ENCODE assay signal across 15 cellular contexts in the genomic region with DNA sequence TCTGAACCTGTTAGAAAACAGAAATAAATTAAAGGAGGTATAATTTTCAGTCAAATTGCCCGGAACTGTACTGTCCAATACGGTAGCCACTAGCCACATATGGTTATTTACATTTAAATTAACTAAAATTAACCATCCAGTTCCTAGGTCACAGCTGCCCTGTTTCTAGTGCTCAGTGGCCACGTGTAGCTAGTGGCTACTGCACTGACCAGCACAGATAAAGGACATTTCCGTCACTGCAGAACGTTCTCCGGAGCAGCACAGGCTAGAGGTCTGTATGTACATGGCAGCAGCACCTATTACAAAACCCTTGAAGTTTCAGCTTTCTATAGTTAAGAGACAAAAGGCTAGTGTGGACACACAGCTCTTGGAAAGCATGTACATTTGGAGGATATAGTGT. TPM values are rescaled to one million over a fixed set of nuclear protein-coding genes. Genes with fewer than 3 reads are reported as not detected.
DNase-seq lines count a peak whose midpoint lies in the region; ATAC-seq, FAIRE-seq and TF ChIP-seq lines count a peak whose summit lies in the region.
"Had no signal": no experiment of that assay in that cellular context is flagged by ENCODE, and none has a peak within 500 bp of the region (broad histone marks: within the 10 kb centered on the region; RNA-seq: fewer than 3 reads in every experiment).

No MANE protein-coding gene starts in this region.

- H3K27ac ChIP-seq in HepG2 (ENCODE audit: extremely low read length, insufficient read depth, low read length) (no peak overlapping the region), right lobe of liver (no peak overlapping the region), RWPE2 (ENCODE audit: poor library complexity, severe bottlenecking) (peak overlapping the region; percentile 49), fibroblast of lung (ENCODE audit: insufficient read depth, low read length) (no peak overlapping the region), subcutaneous abdominal adipose tissue (ENCODE audit: low read depth, low read length) (peak overlapping the region; percentile 43)
- H3K27ac ChIP-seq: C4-2B had no signal

- FAIRE-seq in HepG2 (lab: Jason Lieb, UNC), result no peak
- FAIRE-seq in urothelium cell line (lab: Jason Lieb, UNC), result no peak
- FAIRE-seq: G401.6, HTR-8/SVneo had no signal

- H3K4me3 ChIP-seq in HepG2 (replicated peaks in 1 of 3; ENCODE audit: insufficient read depth in 1 of 3, low read depth in 2 of 3, low read length in 3 of 3) (no peak overlapping the region), right lobe of liver (no peak overlapping the region), RWPE2 (ENCODE audit: severe bottlenecking) (no peak overlapping the region), fibroblast of lung (replicated peaks in 1 of 4; ENCODE audit: control extremely low read depth in 1 of 4, insufficient read depth in 1 of 4, low read depth in 3 of 4, low read length in 4 of 4) (no peak overlapping the region), subcutaneous abdominal adipose tissue (ENCODE audit: low read depth in 1 of 5, low read length in 5 of 5) (peak overlapping the region in 1 of 5 donors; percentile 9)

- WGBS in HepG2 (ENCODE audit: low lambda C conversion rate), result 73% methylated on average over 6 of the region's 6 CpGs
- WGBS in right lobe of liver (ENCODE audit: insufficient coverage, low coverage, low lambda C conversion rate, missing lambda C conversion rate), result 26% methylated on average over 6 of the region's 6 CpGs

- H3K4me2 ChIP-seq in HepG2 (ENCODE audit: low read depth, low read length), result 0 out of 2 replicates have a peak overlapping the region, but pooled peaks have one; percentile 18
- H3K4me2 ChIP-seq in fibroblast of lung (ENCODE audit: extremely low read depth, insufficient read depth, low read length), result peak overlapping the region; percentile 21

- intact Hi-C loops in HepG2 (cut with micrococcal nuclease; ENCODE audit: unreplicated experiment), result no loop called here
- intact Hi-C loops in right lobe of liver (cut with DNase I), result no loop called here

- DNase-seq in HepG2 (ENCODE audit: low spot score), result no peak
- DNase-seq in right lobe of liver, result no peak
- DNase-seq in RWPE2 (ENCODE audit: low spot score), result no peak
- DNase-seq in fibroblast of lung (ENCODE audit: low read depth in 2 of 2), result no peak
- DNase-seq in activated effector memory CD4-positive, alpha-beta T cell treated with anti-CD3 and anti-CD28 coated beads, Interleukin-2, amount 50 U/mL, for 16 hours, result no peak
- no peak for DNase-seq in urothelium cell line (ENCODE audit: low spot score)
- DNase-seq: NCI-H1105 treated with DMSO at 0.1 percent for 48 hours had no signal

- TF ChIP-seq EP300 in HepG2 (IDR thresholded peaks at IDR 0.05; ENCODE audit: low read depth in 2 of 2, low read length in 2 of 2), result no peak
- TF ChIP-seq EP300 in HepG2 (CRISPR knock-in tag; IDR thresholded peaks at IDR 0.05; ENCODE audit: borderline replicate concordance), result no peak

- H3K9ac ChIP-seq in HepG2 (ENCODE audit: insufficient read depth, low read depth, low read length) (no peak overlapping the region), fibroblast of lung (ENCODE audit: insufficient read depth, low read length) (no peak overlapping the region), subcutaneous abdominal adipose tissue (ENCODE audit: low read length in 5 of 5) (peak overlapping the region in 2 of 5 donors; percentile 20 to 49)

- H3K9me3 ChIP-seq in HepG2 (ENCODE audit: low read length) (no peaks in the 10 kb centered on the region), right lobe of liver (no peaks in the 10 kb centered on the region), RWPE2 (ENCODE audit: severe bottlenecking) (no peaks in the 10 kb centered on the region), fibroblast of lung (ENCODE audit: control insufficient read depth, insufficient read depth, low read depth, low read length) (no peaks in the 10 kb centered on the region), subcutaneous abdominal adipose tissue (ENCODE audit: control insufficient read depth in 5 of 5, low read length in 5 of 5) (no peaks in the 10 kb centered on the region)

- CTCF ChIA-PET in HepG2 (lab: Yijun Ruan, JAX; ENCODE audit: low intra/inter-chr PET ratio, low total read pairs), result no interaction called here

- POLR2A ChIA-PET in HepG2 (lab: Yijun Ruan, JAX), result interaction anchor here (0.6 to 1.7 kb wide), 5 partner anchors 21 to 37 kb away, joined by 3 to 6 read pairs (median 5); no protein-coding TSS in a partner anchor

- H3K27me3 ChIP-seq in HepG2 (ENCODE audit: control insufficient read depth in 1 of 2, insufficient read depth in 2 of 2, low read length in 2 of 2), result peaks cover 0 to 4% of the 10 kb centered on the region in 2 experiments; a peak in 1 of 5 replicates
- H3K27me3 ChIP-seq in right lobe of liver, result no peaks in the 10 kb centered on the region
- H3K27me3 ChIP-seq in RWPE2 (ENCODE audit: insufficient read depth, poor library complexity, severe bottlenecking), result no peaks in the 10 kb centered on the region
- H3K27me3 ChIP-seq in fibroblast of lung (ENCODE audit: control insufficient read depth, insufficient read depth, low read length), result no peaks in the 10 kb centered on the region
- no peaks in the 10 kb centered on the region for H3K27me3 ChIP-seq in subcutaneous abdominal adipose tissue (ENCODE audit: control insufficient read depth in 5 of 5, insufficient read depth in 4 of 5, low read length in 5 of 5)

- in situ Hi-C loops in HepG2 (cut with HindIII; ENCODE audit: extremely low pct_ligation_motif_present, low pct_unique_long_range_greater_than_20kb), result no loop called here

- H2AFZ ChIP-seq in HepG2 (ENCODE audit: low read length), result no peak overlapping the region
- H2AFZ ChIP-seq in fibroblast of lung (ENCODE audit: low read length), result no peak overlapping the region

- TF ChIP-seq POLR2A in HepG2 (IDR thresholded peaks at IDR 0.05; ENCODE audit: insufficient read depth in 1 of 2, low read depth in 2 of 2, low read length in 2 of 2), result no peak
- TF ChIP-seq POLR2A in right lobe of liver (IDR thresholded peaks at IDR 0.05), result no peak

- H3K4me1 ChIP-seq in HepG2 (ENCODE audit: insufficient read depth, low read length) (peaks cover 72% of the 10 kb centered on the region), right lobe of liver (peaks cover 0 to 26% (median 12%) of the 10 kb centered on the region in 4 donors), RWPE2 (ENCODE audit: insufficient read depth, poor library complexity, severe bottlenecking) (peaks cover 49% of the 10 kb centered on the region), fibroblast of lung (ENCODE audit: control insufficient read depth, extremely low read depth, insufficient read depth, low read length) (peaks cover 22% of the 10 kb centered on the region), subcutaneous abdominal adipose tissue (ENCODE audit: control insufficient read depth in 5 of 5, insufficient read depth in 5 of 5, low read length in 5 of 5) (peaks cover 9 to 62% (median 56%) of the 10 kb centered on the region in 5 donors)

- no peak for ATAC-seq in HepG2
- no peak for ATAC-seq in right lobe of liver
- no peak for ATAC-seq in RWPE2 (ENCODE audit: low read depth)
- no peak for ATAC-seq in GM21447 (IDR thresholded peaks at IDR 0.05; ENCODE audit: unreplicated experiment)

- TF ChIP-seq RAD21 in HepG2 (CRISPR knock-in tag; IDR thresholded peaks at IDR 0.05), result no peak

- TF ChIP-seq CTCF in HepG2 (CRISPR knock-in tag; IDR thresholded peaks at IDR 0.05) (no peak), right lobe of liver (IDR thresholded peaks at IDR 0.05) (no peak), RWPE2 (IDR thresholded peaks at IDR 0.05; ENCODE audit: poor library complexity, severe bottlenecking) (no peak), fibroblast of lung (conservative IDR thresholded peaks at IDR 0.05 in 1 of 2, IDR thresholded peaks at IDR 0.05 in 1 of 2; ENCODE audit: low read depth in 1 of 2, low read length in 2 of 2) (no peak)

- peaks cover 75% of the 10 kb centered on the region for H3K79me2 ChIP-seq in HepG2 (ENCODE audit: insufficient read depth, low read length)
- peaks cover 63% of the 10 kb centered on the region for H3K79me2 ChIP-seq in fibroblast of lung (ENCODE audit: control insufficient read depth, insufficient read depth, low read length)

- no peaks in the 10 kb centered on the region for H4K20me1 ChIP-seq in HepG2 (ENCODE audit: insufficient read depth, low read length)
- H4K20me1 ChIP-seq in fibroblast of lung (ENCODE audit: control insufficient read depth, extremely low read depth, insufficient read depth, low read length), result no peaks in the 10 kb centered on the region

- H3K36me3 ChIP-seq in HepG2 (replicated peaks in 1 of 2; ENCODE audit: control insufficient read depth in 1 of 2, insufficient read depth in 2 of 2, low read length in 2 of 2) (peaks cover 1 to 2% of the 10 kb centered on the region in 2 experiments; a peak in 2 of 5 replicates), right lobe of liver (no peaks in the 10 kb centered on the region), RWPE2 (ENCODE audit: low read depth) (peaks cover 35% of the 10 kb centered on the region), fibroblast of lung (ENCODE audit: control insufficient read depth, insufficient read depth, low read length) (no peaks in the 10 kb centered on the region), subcutaneous abdominal adipose tissue (ENCODE audit: control insufficient read depth in 5 of 5, insufficient read depth in 5 of 5, low read length in 5 of 5) (no peaks in the 10 kb centered on the region)

- BruUV-seq in HepG2 (replicated peaks; lab: Mats Ljungman, UMichigan), result no TSS peak

RNA-seq across cellular contexts. Expression of a gene that starts 33.7 kb away (rescaled TPM):
- total RNA-seq in HepG2 (2016; rRNA removed; fragmentation: Illumina TruSeq; extraction: Trizol) (0.73 and 0.94 TPM in 2 replicates), right lobe of liver (not detected), fibroblast of lung (0.26 TPM in 1 of 2 replicates, not detected in the other)
- 1.3 and 1.5 TPM in 2 replicates for total RNA-seq in HepG2 (2016; cell fraction: cytosol; rRNA removed; fragmentation: Illumina TruSeq; extraction: Trizol; ENCODE audit: low read depth)
- total RNA-seq in HepG2 (2016; cell fraction: insoluble cytoplasmic fraction; rRNA removed; fragmentation: Illumina TruSeq; extraction: Trizol), result 0.76 and 1.1 TPM in 2 replicates
- total RNA-seq in HepG2 (2016; cell fraction: membrane; rRNA removed; fragmentation: Illumina TruSeq; extraction: Trizol), result 1.3 and 1.5 TPM in 2 replicates
- 0.99 and 1.5 TPM in 2 replicates for total RNA-seq in HepG2 (2016; cell fraction: nucleus; rRNA removed; fragmentation: Illumina TruSeq; extraction: Trizol)
- polyA plus RNA-seq in HepG2 (2011; rRNA removed) (1.2 and 1.6 TPM in 2 replicates), fibroblast of lung (not detected in 2 replicates)
- 0.32 and 0.70 TPM in 2 replicates for polyA plus RNA-seq in HepG2 (2011; cell fraction: cytosol; rRNA removed)
- 0.21 TPM in 1 of 2 replicates, not detected in the other for polyA plus RNA-seq in HepG2 (2011; cell fraction: nucleus; rRNA removed)
- polyA plus RNA-seq in HepG2 (2012), result 0.25 and 0.48 TPM in 2 replicates
- 0.86 and 1.8 TPM in 2 replicates for polyA plus RNA-seq in HepG2 (2016; cell fraction: cytosol; fragmentation: Illumina TruSeq; extraction: Trizol; ENCODE audit: low read depth)
- polyA plus RNA-seq in HepG2 (2016; cell fraction: insoluble cytoplasmic fraction; fragmentation: Illumina TruSeq; extraction: Trizol; ENCODE audit: low read depth), result 0.60 and 1.3 TPM in 2 replicates
- polyA plus RNA-seq in HepG2 (2016; cell fraction: membrane; fragmentation: Illumina TruSeq; extraction: Trizol; ENCODE audit: low read depth), result 1.3 and 1.5 TPM in 2 replicates
- not detected in 2 replicates for polyA plus RNA-seq in HepG2 (2016; cell fraction: nucleus; fragmentation: Illumina TruSeq; extraction: Trizol; ENCODE audit: insufficient read depth, low read depth)
- polyA minus RNA-seq in HepG2 (2011; rRNA and poly(A)+ RNA removed; ENCODE audit: low replicate concordance), result 0.42 TPM in 1 of 2 replicates, not detected in the other
- not detected in 2 replicates for polyA minus RNA-seq in HepG2 (2011; cell fraction: cytosol; rRNA and poly(A)+ RNA removed)
- polyA minus RNA-seq in HepG2 (2011; cell fraction: nucleus; rRNA and poly(A)+ RNA removed), result 1.3 TPM in 1 of 2 replicates, not detected in the other
- polyA plus RNA-seq in fibroblast of lung (2012), result not detected in 2 replicates
- polyA minus RNA-seq in fibroblast of lung (ENCODE audit: low replicate concordance), result not detected in 2 replicates
- total RNA-seq: activated naive CD8-positive, alpha-beta T cell treated with anti-CD3 and anti-CD28 coated beads for 36 hours; pulmonary artery endothelial cell; RPMI7951 had no signal

RNA-seq across cellular contexts. Expression of a gene that starts 35.1 kb away (rescaled TPM):
- 30.4 and 36.6 TPM in 2 replicates for total RNA-seq in HepG2 (2016; rRNA removed; fragmentation: Illumina TruSeq; extraction: Trizol)
- 31.1 and 36.5 TPM in 2 replicates for total RNA-seq in HepG2 (2016; cell fraction: cytosol; rRNA removed; fragmentation: Illumina TruSeq; extraction: Trizol; ENCODE audit: low read depth)
- total RNA-seq in HepG2 (2016; cell fraction: insoluble cytoplasmic fraction; rRNA removed; fragmentation: Illumina TruSeq; extraction: Trizol), result 27.8 and 35.5 TPM in 2 replicates
- total RNA-seq in HepG2 (2016; cell fraction: membrane; rRNA removed; fragmentation: Illumina TruSeq; extraction: Trizol), result 23.1 and 24.1 TPM in 2 replicates
- total RNA-seq in HepG2 (2016; cell fraction: nucleus; rRNA removed; fragmentation: Illumina TruSeq; extraction: Trizol), result 30.5 and 33.6 TPM in 2 replicates
- polyA plus RNA-seq in HepG2 (2011; rRNA removed), result 39.7 and 42.4 TPM in 2 replicates
- polyA plus RNA-seq in HepG2 (2011; cell fraction: cytosol; rRNA removed), result 17.6 and 17.9 TPM in 2 replicates
- polyA plus RNA-seq in HepG2 (2011; cell fraction: nucleus; rRNA removed), result 109 and 125 TPM in 2 replicates
- 39.9 and 40.8 TPM in 2 replicates for polyA plus RNA-seq in HepG2 (2012)
- polyA plus RNA-seq in HepG2 (2016; cell fraction: cytosol; fragmentation: Illumina TruSeq; extraction: Trizol; ENCODE audit: low read depth), result 7.6 and 9.4 TPM in 2 replicates
- 29.1 and 39.8 TPM in 2 replicates for polyA plus RNA-seq in HepG2 (2016; cell fraction: insoluble cytoplasmic fraction; fragmentation: Illumina TruSeq; extraction: Trizol; ENCODE audit: low read depth)
- polyA plus RNA-seq in HepG2 (2016; cell fraction: membrane; fragmentation: Illumina TruSeq; extraction: Trizol; ENCODE audit: low read depth), result 12.3 and 15.1 TPM in 2 replicates
- 67.3 and 73.0 TPM in 2 replicates for polyA plus RNA-seq in HepG2 (2016; cell fraction: nucleus; fragmentation: Illumina TruSeq; extraction: Trizol; ENCODE audit: insufficient read depth, low read depth)
- 29.1 and 63.0 TPM in 2 replicates for polyA minus RNA-seq in HepG2 (2011; rRNA and poly(A)+ RNA removed; ENCODE audit: low replicate concordance)
- 21.6 and 22.3 TPM in 2 replicates for polyA minus RNA-seq in HepG2 (2011; cell fraction: cytosol; rRNA and poly(A)+ RNA removed)
- polyA minus RNA-seq in HepG2 (2011; cell fraction: nucleus; rRNA and poly(A)+ RNA removed), result 95.8 and 106 TPM in 2 replicates
- 10 to 100 TPM; 10.5 to 24.7 (median 16.9) TPM for total RNA-seq in right lobe of liver
- 12.6 and 20.0 TPM in 2 replicates for total RNA-seq in fibroblast of lung
- 21.0 and 27.0 TPM in 2 replicates for polyA plus RNA-seq in fibroblast of lung
- 26.1 and 36.5 TPM in 2 replicates for polyA plus RNA-seq in fibroblast of lung (2012)
- polyA minus RNA-seq in fibroblast of lung (ENCODE audit: low replicate concordance), result 43.8 and 53.5 TPM in 2 replicates

Comparison
In these comparisons a context has a peak if more than half of its experiments do, and no peak if none do; other contexts are left out.
1. H3K27ac ChIP-seq: peak in RWPE2 (single experiment) and subcutaneous abdominal adipose tissue (single experiment); none in HepG2 (single experiment), right lobe of liver (0 of 3) and fibroblast of lung (single experiment).